18 cellular contexts compared by ENCODE assay signal in genomic region chr14:24388474-24389179, GRCh38. TPM values are rescaled to one million over a fixed set of nuclear protein-coding genes. Genes with fewer than 3 reads are reported as not detected.
"Had no signal": no experiment of that assay in that cellular context is flagged by ENCODE, and none has a peak within 500 bp of the region (broad histone marks: within the 10 kb centered on the region; RNA-seq: fewer than 3 reads in every experiment).

No MANE protein-coding gene starts in this region.

- FAIRE-seq: islet of Langerhans had no signal

- H3K4me1 ChIP-seq: gastrocnemius medialis had no signal

- H3K4me3 ChIP-seq: gastrocnemius medialis, heart right ventricle, right lobe of liver, suprapubic skin had no signal

- DNase-seq: activated CD4-positive, alpha-beta T cell treated with anti-CD3 and anti-CD28 coated beads for 36 hours; activated CD8-positive, alpha-beta T cell treated with anti-CD3 and anti-CD28 coated beads for 36 hours; activated gamma-delta T cell; activated naive CD8-positive, alpha-beta T cell treated with anti-CD3 and anti-CD28 coated beads for 36 hours; activated T-cell treated with anti-CD3 and anti-CD28 coated beads, Interleukin-2, amount 50 U/mL, for 48 hours; cortex of kidney; effector CD4-positive, alpha-beta T cell; gastrocnemius medialis; heart right ventricle; naive thymus-derived CD8-positive, alpha-beta T cell; nucleus accumbens; right lobe of liver had no signal

- H3K36me3 Mint-ChIP-seq: activated naive CD8-positive, alpha-beta T cell treated with anti-CD3 and anti-CD28 coated beads for 36 hours; naive thymus-derived CD8-positive, alpha-beta T cell had no signal

- H3K9me3 Mint-ChIP-seq: activated CD8-positive, alpha-beta T cell treated with anti-CD3 and anti-CD28 coated beads for 36 hours; activated naive CD8-positive, alpha-beta T cell treated with anti-CD3 and anti-CD28 coated beads for 36 hours; naive thymus-derived CD8-positive, alpha-beta T cell; stimulated activated naive CD8-positive, alpha-beta T cell treated with anti-CD3 and anti-CD28 coated beads, Interleukin-15, Interleukin-2, amounts not matched to agents 100 ng/mL and 50 ng/mL, for 24 hours had no signal

- H3K9me3 ChIP-seq: gastrocnemius medialis, heart right ventricle, right lobe of liver, suprapubic skin had no signal

- H3K27ac Mint-ChIP-seq: activated CD4-positive, alpha-beta T cell treated with anti-CD3 and anti-CD28 coated beads for 36 hours; activated CD8-positive, alpha-beta T cell treated with anti-CD3 and anti-CD28 coated beads for 36 hours; activated naive CD8-positive, alpha-beta T cell treated with anti-CD3 and anti-CD28 coated beads for 36 hours; naive thymus-derived CD8-positive, alpha-beta T cell; progenitor cell of endocrine pancreas; stimulated activated naive CD8-positive, alpha-beta T cell treated with anti-CD3 and anti-CD28 coated beads, Interleukin-15, Interleukin-2, amounts not matched to agents 100 ng/mL and 50 ng/mL, for 24 hours had no signal

- H3K4me1 Mint-ChIP-seq: activated CD4-positive, alpha-beta T cell treated with anti-CD3 and anti-CD28 coated beads for 36 hours; activated naive CD8-positive, alpha-beta T cell treated with anti-CD3 and anti-CD28 coated beads for 36 hours; naive thymus-derived CD8-positive, alpha-beta T cell had no signal

- ATAC-seq: activated CD4-positive, alpha-beta T cell treated with anti-CD3 and anti-CD28 coated beads for 36 hours; activated CD8-positive, alpha-beta T cell treated with anti-CD3 and anti-CD28 coated beads for 36 hours; gastrocnemius medialis; naive thymus-derived CD8-positive, alpha-beta T cell had no signal

- H3K4me3 Mint-ChIP-seq: activated CD4-positive, alpha-beta T cell treated with anti-CD3 and anti-CD28 coated beads for 36 hours; activated CD8-positive, alpha-beta T cell treated with anti-CD3 and anti-CD28 coated beads for 36 hours; activated naive CD8-positive, alpha-beta T cell treated with anti-CD3 and anti-CD28 coated beads for 36 hours; naive thymus-derived CD8-positive, alpha-beta T cell; stimulated activated naive CD8-positive, alpha-beta T cell treated with anti-CD3 and anti-CD28 coated beads, Interleukin-15, Interleukin-2, amounts not matched to agents 100 ng/mL and 50 ng/mL, for 24 hours had no signal

- H3K36me3 ChIP-seq: brain microvascular endothelial cell, gastrocnemius medialis, heart right ventricle, right lobe of liver, suprapubic skin had no signal

- H3K27me3 ChIP-seq: brain microvascular endothelial cell, right lobe of liver, suprapubic skin had no signal

- H3K27ac ChIP-seq: brain microvascular endothelial cell, gastrocnemius medialis, right lobe of liver, suprapubic skin had no signal

RNA-seq across cellular contexts. Expression of gene NFATC4, which starts 20.6 kb away (rescaled TPM):
- total RNA-seq: naive thymus-derived CD8-positive, alpha-beta T cell; T-helper 1 cell treated with Interleukin-12 subunit alpha and Interleukin-12 subunit beta and Interleukin-4 antibody, amounts not matched to agents 30 ng/mL and 1 ng/mL, for 36 hours had no signal
- polyA plus RNA-seq: naive thymus-derived CD8-positive, alpha-beta T cell had no signal
